In genomic region chr1:119359730-119360129, GRCh38 we compare ENCODE assay signal across 26 cellular contexts. TPM values are rescaled to one million over a fixed set of nuclear protein-coding genes. Genes with fewer than 3 reads are reported as not detected.
DNase-seq lines count a peak whose midpoint lies in the region; ATAC-seq and TF ChIP-seq lines count a peak whose summit lies in the region.
"Had no signal": no experiment of that assay in that cellular context is flagged by ENCODE, and none has a peak within 500 bp of the region (broad histone marks: within the 10 kb centered on the region; RNA-seq: fewer than 3 reads in every experiment).

No MANE protein-coding gene starts in this region.

- H3K9me3 Mint-ChIP-seq in activated CD4-positive, alpha-beta memory T cell treated with anti-CD3 and anti-CD28 coated beads, Interleukin-2, amount 10 ng/mL, durations not matched to agents 7 days and 5 days: no peaks in the 10 kb centered on the region
- H3K9me3 Mint-ChIP-seq: CD4-positive, alpha-beta T cell had no signal

- TF ChIP-seq CTCF in esophagus muscularis mucosa (IDR thresholded peaks at IDR 0.05): no peak

- peak; percentile 87 for DNase-seq in NCI-H526 treated with DMSO at 0.1 percent for 48 hours (lab: John Stamatoyannopoulos, UW)
- DNase-seq in esophagus muscularis mucosa (ENCODE audit: extremely low spot score): peak; percentile 45
- DNase-seq in superior temporal gyrus (ENCODE audit: extremely low spot score): no peak
- DNase-seq in cortex of kidney (lab: John Stamatoyannopoulos, UW): no peak
- no peak for DNase-seq in activated CD4-positive, alpha-beta memory T cell treated with anti-CD3 and anti-CD28 coated beads, Interleukin-2, amount 10 ng/mL, durations not matched to agents 7 days and 5 days
- DNase-seq: 8988T; ACHN; AML-193; BE2C; Calu3; CD4-positive, alpha-beta T cell; CD8-positive, alpha-beta memory T cell; DMS53; DMS79 treated with DMSO at 0.1 percent for 48 hours; GF-D8; H9 had no signal

- no peak overlapping the region for H3K4me3 ChIP-seq in esophagus muscularis mucosa
- H3K4me3 ChIP-seq: A549; BLaER1 treated with 17β-estradiol and CSF1 and Interleukin-3, amounts not matched to agents 10 nM and 100 nM; GM23338 had no signal

- CTCF ChIA-PET in activated CD4-positive, alpha-beta memory T cell treated with anti-CD3 and anti-CD28 coated beads, Interleukin-2, amount 10 ng/mL, durations not matched to agents 7 days and 5 days (lab: Charles Lee): no interaction called here

- POLR2A ChIA-PET in activated CD4-positive, alpha-beta memory T cell treated with anti-CD3 and anti-CD28 coated beads, Interleukin-2, amount 10 ng/mL, durations not matched to agents 7 days and 5 days (lab: Charles Lee): no interaction called here

- no peak overlapping the region for H3K27ac Mint-ChIP-seq in activated CD4-positive, alpha-beta memory T cell treated with anti-CD3 and anti-CD28 coated beads, Interleukin-2, amount 10 ng/mL, durations not matched to agents 7 days and 5 days
- H3K27ac Mint-ChIP-seq: CD14-positive monocyte; CD4-positive, alpha-beta T cell; CD8-positive, alpha-beta memory T cell; GM23338; H9 had no signal

- intact Hi-C loops in esophagus muscularis mucosa (cut with DNase I): loop anchor here (10.0 kb wide), 1 partner anchor 1205 kb away; no protein-coding TSS in a partner anchor

- WGBS in esophagus muscularis mucosa: 85% methylated on average over 4 of the region's 4 CpGs

- H3K36me3 Mint-ChIP-seq in activated CD4-positive, alpha-beta memory T cell treated with anti-CD3 and anti-CD28 coated beads, Interleukin-2, amount 10 ng/mL, durations not matched to agents 7 days and 5 days (ENCODE audit: low read depth): no peaks in the 10 kb centered on the region
- H3K36me3 Mint-ChIP-seq: CD14-positive monocyte; CD8-positive, alpha-beta memory T cell had no signal

- ATAC-seq in GM18867 (IDR thresholded peaks at IDR 0.05; ENCODE audit: unreplicated experiment) (peak; percentile 55), HG03097 (IDR thresholded peaks at IDR 0.05; ENCODE audit: low FRiP score, unreplicated experiment) (peak; percentile 55)
- ATAC-seq: A549, GM23338, HCT116 had no signal

- H3K9me3 ChIP-seq in esophagus muscularis mucosa: no peaks in the 10 kb centered on the region
- H3K9me3 ChIP-seq: A549, BE2C had no signal

- TF ChIP-seq EP300 in esophagus muscularis mucosa (IDR thresholded peaks at IDR 0.05): no peak

- H3K27me3 Mint-ChIP-seq in activated CD4-positive, alpha-beta memory T cell treated with anti-CD3 and anti-CD28 coated beads, Interleukin-2, amount 10 ng/mL, durations not matched to agents 7 days and 5 days: peaks cover 4% of the 10 kb centered on the region

- H3K4me1 ChIP-seq in esophagus muscularis mucosa: no peaks in the 10 kb centered on the region
- H3K4me1 ChIP-seq: A549, BE2C had no signal

- H3K36me3 ChIP-seq in esophagus muscularis mucosa: no peaks in the 10 kb centered on the region
- H3K36me3 ChIP-seq: BE2C; BLaER1 treated with 17β-estradiol and CSF1 and Interleukin-3, amounts not matched to agents 10 nM and 100 nM had no signal

- TF ChIP-seq POLR2A in esophagus muscularis mucosa (IDR thresholded peaks at IDR 0.05; ENCODE audit: low read depth): no peak

- no peak overlapping the region for H3K27ac ChIP-seq in esophagus muscularis mucosa (replicated peaks in 1 of 4)
- H3K27ac ChIP-seq: A549; BLaER1 treated with 17β-estradiol and CSF1 and Interleukin-3, amounts not matched to agents 10 nM and 100 nM had no signal

- no peaks in the 10 kb centered on the region for H3K4me1 Mint-ChIP-seq in activated CD4-positive, alpha-beta memory T cell treated with anti-CD3 and anti-CD28 coated beads, Interleukin-2, amount 10 ng/mL, durations not matched to agents 7 days and 5 days
- H3K4me1 Mint-ChIP-seq: CD14-positive monocyte; CD8-positive, alpha-beta memory T cell had no signal

- H3K4me3 Mint-ChIP-seq in activated CD4-positive, alpha-beta memory T cell treated with anti-CD3 and anti-CD28 coated beads, Interleukin-2, amount 10 ng/mL, durations not matched to agents 7 days and 5 days: no peak overlapping the region
- H3K4me3 Mint-ChIP-seq: CD14-positive monocyte; CD4-positive, alpha-beta T cell; CD8-positive, alpha-beta memory T cell; GM23338; H9 had no signal

- H3K27me3 ChIP-seq in esophagus muscularis mucosa: no peaks in the 10 kb centered on the region
- H3K27me3 ChIP-seq: BE2C; BLaER1 treated with 17β-estradiol and CSF1 and Interleukin-3, amounts not matched to agents 10 nM and 100 nM had no signal

RNA-seq across cellular contexts. Expression of gene HAO2, which starts 8.9 kb away (rescaled TPM):
- total RNA-seq in esophagus muscularis mucosa: under 1 TPM in 1 of 4 donors, not detected in 3; 0.32 TPM
- total RNA-seq in activated CD4-positive, alpha-beta memory T cell treated with anti-CD3 and anti-CD28 coated beads, Interleukin-2, amount 10 ng/mL, durations not matched to agents 7 days and 5 days: not detected
- total RNA-seq: Calu3; CD4-positive, alpha-beta T cell; CD8-positive, alpha-beta memory T cell; Daoy; G401; GM23338; H4 had no signal

RNA-seq across cellular contexts. Expression of gene HSD3B2, which starts 55.2 kb away (rescaled TPM):
- total RNA-seq in esophagus muscularis mucosa: not detected
- total RNA-seq in activated CD4-positive, alpha-beta memory T cell treated with anti-CD3 and anti-CD28 coated beads, Interleukin-2, amount 10 ng/mL, durations not matched to agents 7 days and 5 days: not detected
- total RNA-seq: Calu3; CD4-positive, alpha-beta T cell; CD8-positive, alpha-beta memory T cell; Daoy; G401; GM23338; H4; H9 had no signal

Comparison
In these comparisons a context has a peak if more than half of its experiments do, and no peak if none do; other contexts are left out.
1. DNase-seq: peak in NCI-H526 treated with DMSO at 0.1 percent for 48 hours (single experiment) and esophagus muscularis mucosa (single experiment); none in superior temporal gyrus (single experiment), cortex of kidney (single experiment) and activated CD4-positive, alpha-beta memory T cell treated with anti-CD3 and anti-CD28 coated beads, Interleukin-2, amount 10 ng/mL, durations not matched to agents 7 days and 5 days (single experiment).